ENCODE assay signal across 8 cellular contexts in the genomic region with DNA sequence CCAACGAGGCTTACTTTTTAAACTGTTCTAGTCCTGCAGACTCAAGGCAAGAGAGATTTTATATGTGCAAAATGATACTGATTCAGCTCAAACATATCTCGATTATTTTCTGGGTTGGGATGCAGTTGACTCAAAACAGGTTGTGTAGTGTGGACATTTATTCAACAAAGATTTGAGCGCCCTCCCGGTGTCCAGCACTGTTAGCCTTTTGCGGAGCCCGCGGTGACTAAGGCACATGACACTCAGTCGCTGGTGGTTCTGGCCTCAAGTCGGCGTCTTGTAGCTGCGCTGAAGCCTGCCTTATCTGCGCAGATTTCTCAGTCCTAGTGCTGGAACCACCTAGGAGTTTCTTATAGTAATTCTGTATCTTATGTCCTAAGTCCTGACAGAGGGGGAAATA. TPM values are rescaled to one million over a fixed set of nuclear protein-coding genes. Genes with fewer than 3 reads are reported as not detected.
A peak's percentile ranks its signal among the peaks of the same experiment; 100 is the strongest.
DNase-seq lines count a peak whose midpoint lies in the region; ATAC-seq and TF ChIP-seq lines count a peak whose summit lies in the region.

No MANE protein-coding gene starts in this region.

- H3K4me3 Mint-ChIP-seq in activated T-helper 1 cell treated with anti-CD3 and anti-CD28 coated beads, Interleukin-12 subunit alpha, Interleukin-12 subunit beta, Interleukin-2, Interleukin-4 antibody, amounts not matched to agents 30 ng/mL and 10 ng/mL and 1 ng/mL, durations not matched to agents 14 hours and 24 hours and 36 hours = peak overlapping the region; percentile 72

- H3K27me3 Mint-ChIP-seq in activated T-helper 1 cell treated with anti-CD3 and anti-CD28 coated beads, Interleukin-12 subunit alpha, Interleukin-12 subunit beta, Interleukin-2, Interleukin-4 antibody, amounts not matched to agents 30 ng/mL and 10 ng/mL and 1 ng/mL, durations not matched to agents 14 hours and 24 hours and 36 hours (ENCODE audit: insufficient read depth) = peaks cover 46% of the 10 kb centered on the region

- no peaks in the 10 kb centered on the region for H3K9me3 Mint-ChIP-seq in activated T-helper 1 cell treated with anti-CD3 and anti-CD28 coated beads, Interleukin-12 subunit alpha, Interleukin-12 subunit beta, Interleukin-2, Interleukin-4 antibody, amounts not matched to agents 30 ng/mL and 10 ng/mL and 1 ng/mL, durations not matched to agents 14 hours and 24 hours and 36 hours

- H4K20me1 ChIP-seq in neural cell (ENCODE audit: insufficient read depth) = no peaks in the 10 kb centered on the region

- peak overlapping the region; percentile 72 for H3K4me3 ChIP-seq in LNCaP clone FGC (ENCODE audit: low read depth, low read length)
- H3K4me3 ChIP-seq in neural cell (ENCODE audit: low read length) = peak overlapping the region; percentile 74

- H3K27ac ChIP-seq in neural cell (ENCODE audit: low read length) = no peak overlapping the region

- intact Hi-C loops in activated T-helper 1 cell treated with anti-CD3 and anti-CD28 coated beads, Interleukin-12 subunit alpha, Interleukin-12 subunit beta, Interleukin-2, Interleukin-4 antibody, amounts not matched to agents 30 ng/mL and 10 ng/mL and 1 ng/mL, durations not matched to agents 14 hours and 24 hours and 36 hours (cut with micrococcal nuclease) = no loop called here

- H3K27ac Mint-ChIP-seq in activated T-helper 1 cell treated with anti-CD3 and anti-CD28 coated beads, Interleukin-12 subunit alpha, Interleukin-12 subunit beta, Interleukin-2, Interleukin-4 antibody, amounts not matched to agents 30 ng/mL and 10 ng/mL and 1 ng/mL, durations not matched to agents 14 hours and 24 hours and 36 hours = no peak overlapping the region

- H3K36me3 ChIP-seq in neural cell (ENCODE audit: insufficient read depth, low read length) = no peaks in the 10 kb centered on the region

- peak overlapping the region; percentile 52 for H3K4me2 ChIP-seq in neural cell (ENCODE audit: low read length)

- peaks cover 7% of the 10 kb centered on the region for H3F3A ChIP-seq in neural cell (ENCODE audit: insufficient read depth, low read length, poor library complexity, severe bottlenecking)

- TF ChIP-seq CTCF in LNCaP clone FGC (IDR thresholded peaks at IDR 0.05; ENCODE audit: control insufficient read depth, extremely low read depth, insufficient read depth) = 0 out of 2 replicates have a peak, but pooled peaks have one; percentile 4
- peak; percentile 44 for TF ChIP-seq CTCF in neural cell (IDR thresholded peaks at IDR 0.05; ENCODE audit: poor library complexity, severe bottlenecking)

- no peak overlapping the region for H3K9ac ChIP-seq in neural cell (ENCODE audit: low read length)

- H3K79me2 ChIP-seq in neural cell (replicated peaks; ENCODE audit: insufficient read depth, low read length) = no peaks in the 10 kb centered on the region

- H3K9me2 ChIP-seq in neural cell (ENCODE audit: insufficient read depth, low read length) = no peaks in the 10 kb centered on the region

- H3K27me3 ChIP-seq in neural cell (ENCODE audit: insufficient read depth, low read depth, low read length) = peaks cover 33% of the 10 kb centered on the region

- no peak for ATAC-seq in GM21529 (IDR thresholded peaks at IDR 0.05; ENCODE audit: unreplicated experiment)

- H2AFZ ChIP-seq in neural cell (ENCODE audit: low read depth, low read length) = no peak overlapping the region

- no peaks in the 10 kb centered on the region for H3K9me3 ChIP-seq in neural cell (ENCODE audit: low read length)

- no peaks in the 10 kb centered on the region for H3K36me3 Mint-ChIP-seq in activated T-helper 1 cell treated with anti-CD3 and anti-CD28 coated beads, Interleukin-12 subunit alpha, Interleukin-12 subunit beta, Interleukin-2, Interleukin-4 antibody, amounts not matched to agents 30 ng/mL and 10 ng/mL and 1 ng/mL, durations not matched to agents 14 hours and 24 hours and 36 hours (ENCODE audit: low read depth)

- no peak for TF ChIP-seq EP300 in neural cell (conservative IDR thresholded peaks at IDR 0.05; ENCODE audit: poor library complexity, severe bottlenecking)

- H3K4me1 Mint-ChIP-seq in activated T-helper 1 cell treated with anti-CD3 and anti-CD28 coated beads, Interleukin-12 subunit alpha, Interleukin-12 subunit beta, Interleukin-2, Interleukin-4 antibody, amounts not matched to agents 30 ng/mL and 10 ng/mL and 1 ng/mL, durations not matched to agents 14 hours and 24 hours and 36 hours (ENCODE audit: low read depth) = peaks cover 7% of the 10 kb centered on the region

- peak; percentile 42 for TF ChIP-seq RAD21 in neural cell (conservative IDR thresholded peaks at IDR 0.05)

- peak; percentile 52 for DNase-seq in ELF-1 (ENCODE audit: low read depth, low spot score)
- DNase-seq in LNCaP clone FGC (ENCODE audit: low read depth) = no peak
- no peak for DNase-seq in activated T-helper 1 cell treated with anti-CD3 and anti-CD28 coated beads, Interleukin-12 subunit alpha, Interleukin-12 subunit beta, Interleukin-2, Interleukin-4 antibody, amounts not matched to agents 30 ng/mL and 10 ng/mL and 1 ng/mL, durations not matched to agents 14 hours and 24 hours and 36 hours (ENCODE audit: low spot score)
- peak; percentile 36 for DNase-seq in glomerular endothelial cell (ENCODE audit: extremely low read depth, low read depth, low spot score)
- DNase-seq in epidermal melanocyte (ENCODE audit: insufficient read length, low spot score) = no peak
- DNase-seq in effector CD4-positive, alpha-beta T cell = no peak

TF ChIP-seq in neural cell, 6 proteins besides CTCF, POLR2A, EP300 and RAD21:
- TF ChIP-seq TAF1 (IDR thresholded peaks at IDR 0.05; ENCODE audit: low read depth) (no peak), EZH2 (IDR thresholded peaks at IDR 0.05; ENCODE audit: borderline replicate concordance, insufficient read depth, low read length, poor library complexity, severe bottlenecking) (no peak), POLR2AphosphoS5 (IDR thresholded peaks at IDR 0.05) (no peak), SMC3 (conservative IDR thresholded peaks at IDR 0.05; ENCODE audit: poor library complexity) (no peak), MXI1 (conservative IDR thresholded peaks at IDR 0.05; ENCODE audit: poor library complexity, severe bottlenecking) (no peak)
- TF ChIP-seq, protein P1, sequence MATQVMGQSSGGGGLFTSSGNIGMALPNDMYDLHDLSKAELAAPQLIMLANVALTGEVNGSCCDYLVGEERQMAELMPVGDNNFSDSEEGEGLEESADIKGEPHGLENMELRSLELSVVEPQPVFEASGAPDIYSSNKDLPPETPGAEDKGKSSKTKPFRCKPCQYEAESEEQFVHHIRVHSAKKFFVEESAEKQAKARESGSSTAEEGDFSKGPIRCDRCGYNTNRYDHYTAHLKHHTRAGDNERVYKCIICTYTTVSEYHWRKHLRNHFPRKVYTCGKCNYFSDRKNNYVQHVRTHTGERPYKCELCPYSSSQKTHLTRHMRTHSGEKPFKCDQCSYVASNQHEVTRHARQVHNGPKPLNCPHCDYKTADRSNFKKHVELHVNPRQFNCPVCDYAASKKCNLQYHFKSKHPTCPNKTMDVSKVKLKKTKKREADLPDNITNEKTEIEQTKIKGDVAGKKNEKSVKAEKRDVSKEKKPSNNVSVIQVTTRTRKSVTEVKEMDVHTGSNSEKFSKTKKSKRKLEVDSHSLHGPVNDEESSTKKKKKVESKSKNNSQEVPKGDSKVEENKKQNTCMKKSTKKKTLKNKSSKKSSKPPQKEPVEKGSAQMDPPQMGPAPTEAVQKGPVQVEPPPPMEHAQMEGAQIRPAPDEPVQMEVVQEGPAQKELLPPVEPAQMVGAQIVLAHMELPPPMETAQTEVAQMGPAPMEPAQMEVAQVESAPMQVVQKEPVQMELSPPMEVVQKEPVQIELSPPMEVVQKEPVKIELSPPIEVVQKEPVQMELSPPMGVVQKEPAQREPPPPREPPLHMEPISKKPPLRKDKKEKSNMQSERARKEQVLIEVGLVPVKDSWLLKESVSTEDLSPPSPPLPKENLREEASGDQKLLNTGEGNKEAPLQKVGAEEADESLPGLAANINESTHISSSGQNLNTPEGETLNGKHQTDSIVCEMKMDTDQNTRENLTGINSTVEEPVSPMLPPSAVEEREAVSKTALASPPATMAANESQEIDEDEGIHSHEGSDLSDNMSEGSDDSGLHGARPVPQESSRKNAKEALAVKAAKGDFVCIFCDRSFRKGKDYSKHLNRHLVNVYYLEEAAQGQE (IDR thresholded peaks at IDR 0.05; ENCODE audit: borderline replicate concordance) = no peak
TF ChIP-seq in neural cell: peak in this region for 0.

RNA-seq across cellular contexts. Expression of a gene that starts 0.9 kb away (rescaled TPM):
- total RNA-seq in activated T-helper 1 cell treated with anti-CD3 and anti-CD28 coated beads, Interleukin-12 subunit alpha, Interleukin-12 subunit beta, Interleukin-2, Interleukin-4 antibody, amounts not matched to agents 30 ng/mL and 10 ng/mL and 1 ng/mL, durations not matched to agents 14 hours and 24 hours and 36 hours = not detected in 2 replicates
- 12.4 and 13.8 TPM in 2 replicates for total RNA-seq in glomerular endothelial cell
- 5.0 and 5.9 TPM in 2 replicates for polyA plus RNA-seq in neural cell
- 11.7 and 16.0 TPM in 2 replicates for polyA minus RNA-seq in neural cell

Comparison
In these comparisons a context has a peak if more than half of its experiments do, and no peak if none do; other contexts are left out.
1. DNase-seq: peak in ELF-1 (single experiment) and glomerular endothelial cell (single experiment); none in LNCaP clone FGC (single experiment), activated T-helper 1 cell treated with anti-CD3 and anti-CD28 coated beads, Interleukin-12 subunit alpha, Interleukin-12 subunit beta, Interleukin-2, Interleukin-4 antibody, amounts not matched to agents 30 ng/mL and 10 ng/mL and 1 ng/mL, durations not matched to agents 14 hours and 24 hours and 36 hours (single experiment), epidermal melanocyte (single experiment) and effector CD4-positive, alpha-beta T cell (single experiment).
2. RNA of a gene that starts 0.9 kb away (total RNA-seq): 12.4 to 13.8 TPM in glomerular endothelial cell; not detected in activated T-helper 1 cell treated with anti-CD3 and anti-CD28 coated beads, Interleukin-12 subunit alpha, Interleukin-12 subunit beta, Interleukin-2, Interleukin-4 antibody, amounts not matched to agents 30 ng/mL and 10 ng/mL and 1 ng/mL, durations not matched to agents 14 hours and 24 hours and 36 hours; every median in the first group is over 10 times any median in the second.